In genomic region chr2:171985076-171985475, GRCh38 we compare ENCODE assay signal across 17 cellular contexts. TPM values are rescaled to one million over a fixed set of nuclear protein-coding genes. Genes with fewer than 3 reads are reported as not detected.
DNase-seq lines count a peak whose midpoint lies in the region; ATAC-seq, FAIRE-seq and TF ChIP-seq lines count a peak whose summit lies in the region.
"Had no signal": no experiment of that assay in that cellular context is flagged by ENCODE, and none has a peak within 500 bp of the region (broad histone marks: within the 10 kb centered on the region; RNA-seq: fewer than 3 reads in every experiment).

No MANE protein-coding gene starts in this region.

- H3K36me3 ChIP-seq in BJ (ENCODE audit: control insufficient read depth, insufficient read depth, low read length) (no peaks in the 10 kb centered on the region), adipocyte (ENCODE audit: control insufficient read depth, insufficient read depth, low read length, severe bottlenecking) (peaks cover 26% of the 10 kb centered on the region), osteoblast (ENCODE audit: insufficient read depth, low read length) (peaks cover 14% of the 10 kb centered on the region)

- no peak for FAIRE-seq in HTR-8/SVneo (lab: Jason Lieb, UNC)

- H3K4me2 ChIP-seq in osteoblast (ENCODE audit: insufficient read depth, low read length): no peak overlapping the region
- H3K4me2 ChIP-seq: KMS-11 had no signal

- H3K9ac ChIP-seq in adipocyte (ENCODE audit: low read length): no peak overlapping the region
- H3K9ac ChIP-seq: KMS-11 had no signal

- H2AFZ ChIP-seq in osteoblast (ENCODE audit: low read length): no peak overlapping the region

- H3K4me3 ChIP-seq in BJ (ENCODE audit: low read depth, low read length) (no peak overlapping the region), adipocyte (ENCODE audit: low read length) (no peak overlapping the region), osteoblast (ENCODE audit: insufficient read depth, low read length) (no peak overlapping the region)
- H3K4me3 ChIP-seq: Peyer's patch, SJSA1 had no signal

- CTCF ChIA-PET in BJ (lab: Yijun Ruan, JAX): interaction anchor here (0.8 to 1.0 kb wide), 2 partner anchors 31 to 120 kb away, joined by 3 read pairs; no protein-coding TSS in a partner anchor

- ATAC-seq in HG02588 (IDR thresholded peaks at IDR 0.05; ENCODE audit: unreplicated experiment) (no peak), HG02870 (IDR thresholded peaks at IDR 0.05; ENCODE audit: unreplicated experiment) (no peak)

- H3K27me3 ChIP-seq in BJ (ENCODE audit: control insufficient read depth, insufficient read depth, low read length) (no peaks in the 10 kb centered on the region), adipocyte (replicated peaks; ENCODE audit: control insufficient read depth, insufficient read depth, low read length) (no peaks in the 10 kb centered on the region), osteoblast (ENCODE audit: insufficient read depth, low read length) (no peaks in the 10 kb centered on the region)
- H3K27me3 ChIP-seq: Peyer's patch, SJSA1 had no signal

- no peak overlapping the region for H3K27ac ChIP-seq in osteoblast (ENCODE audit: low read depth, low read length)
- H3K27ac ChIP-seq: KMS-11, Peyer's patch, SJSA1 had no signal

- H4K20me1 ChIP-seq in osteoblast (ENCODE audit: insufficient read depth, low read length): no peaks in the 10 kb centered on the region

- TF ChIP-seq CTCF in BJ (IDR thresholded peaks at IDR 0.05; ENCODE audit: insufficient read depth, low read depth, low read length) (no peak), osteoblast (IDR thresholded peaks at IDR 0.05; ENCODE audit: extremely low read depth, low read depth, low read length) (no peak)

- H3K79me2 ChIP-seq in osteoblast (ENCODE audit: insufficient read depth, low read length): no peaks in the 10 kb centered on the region

- H3K9me3 ChIP-seq in adipocyte (ENCODE audit: control insufficient read depth, low read length) (no peaks in the 10 kb centered on the region), osteoblast (ENCODE audit: low read depth, low read length) (no peaks in the 10 kb centered on the region)
- H3K9me3 ChIP-seq: Peyer's patch, SJSA1 had no signal

- no peaks in the 10 kb centered on the region for H3K4me1 ChIP-seq in adipocyte (ENCODE audit: control insufficient read depth, insufficient read depth, low read length)
- H3K4me1 ChIP-seq in osteoblast (ENCODE audit: insufficient read depth, low read length): no peaks in the 10 kb centered on the region
- H3K4me1 ChIP-seq: Peyer's patch, SJSA1 had no signal

- POLR2A ChIA-PET in BJ (lab: Charles Lee): interaction anchor here (0.5 kb wide), 1 partner anchor 55 kb away, joined by 5 read pairs; no protein-coding TSS in a partner anchor

- DNase-seq in BJ (ENCODE audit: low read depth) (peak; percentile 19), HTR-8/SVneo (ENCODE audit: insufficient read length, low spot score) (peak; percentile 34), adipocyte (ENCODE audit: low read depth) (peak; percentile 19), osteoblast (ENCODE audit: insufficient read length, low spot score, missing footprints) (peak; percentile 67), nucleus accumbens (lab: John Stamatoyannopoulos, UW) (no peak)
- DNase-seq: DMS53, H7, NCI-H1105 treated with DMSO at 0.1 percent for 48 hours, NCI-H2081, NCI-H2171 treated with DMSO at 0.1 percent for 48 hours, NCI-H524 treated with DMSO at 0.1 percent for 48 hours, NCI-H82, Peyer's patch had no signal

RNA-seq across cellular contexts. Expression of gene METAP1D, which starts 14.7 kb away (rescaled TPM):
- polyA plus RNA-seq in BJ (2011; rRNA removed): 4.8 and 6.2 TPM in 2 replicates
- polyA minus RNA-seq in BJ (2011; rRNA and poly(A)+ RNA removed): 2.7 and 3.2 TPM in 2 replicates
- total RNA-seq in osteoblast: 11.2 and 12.7 TPM in 2 replicates

Comparison
In these comparisons a context has a peak if more than half of its experiments do, and no peak if none do; other contexts are left out.
1. DNase-seq: peak in BJ (single experiment), HTR-8/SVneo (single experiment), adipocyte (single experiment) and osteoblast (single experiment); none in nucleus accumbens (0 of 56).